In the genomic region with DNA sequence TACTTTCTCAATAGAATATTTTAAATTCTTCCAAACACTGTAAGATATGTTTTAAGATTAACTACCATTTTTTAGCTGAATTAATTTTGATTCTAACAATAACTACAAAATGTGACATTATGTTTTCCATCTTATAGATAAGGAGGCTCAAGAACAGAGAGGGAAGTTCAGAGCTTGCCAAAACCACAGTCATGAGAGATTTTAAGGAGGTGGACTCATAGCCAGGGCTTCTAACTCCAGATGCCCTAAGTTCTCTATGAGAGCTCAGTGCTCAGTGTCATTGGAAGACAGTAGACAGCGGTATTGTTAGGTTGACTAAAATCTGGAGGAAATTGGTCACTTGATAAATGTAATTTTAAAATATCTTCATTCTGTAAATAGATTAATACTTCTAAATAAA, we compare ENCODE assay signal across 29 cellular contexts.
"Had no signal": no experiment of that assay in that cellular context is flagged by ENCODE, and none has a peak within 500 bp of the region (broad histone marks: within the 10 kb centered on the region; RNA-seq: fewer than 3 reads in every experiment).

No MANE protein-coding gene starts in this region.

- H3K79me2 ChIP-seq: hepatocyte had no signal

- H3K27me3 Mint-ChIP-seq: stimulated activated naive B cell treated with anti-CD40 and anti-IgM and Interleukin-4, amounts not matched to agents 10 μg/mL and 1 μg/mL and 100 μg/mL, for 72 hours had no signal

- H3K27me3 ChIP-seq: hepatocyte, left lung, pancreas, stomach, testis, thyroid gland, transverse colon, upper lobe of left lung had no signal

- H3K4me1 Mint-ChIP-seq: naive thymus-derived CD8-positive, alpha-beta T cell; nephron; neural crest cell had no signal

- H3K36me3 Mint-ChIP-seq: stimulated activated naive B cell treated with anti-CD40 and anti-IgM and Interleukin-4, amounts not matched to agents 10 μg/mL and 1 μg/mL and 100 μg/mL, for 72 hours had no signal

- H3K4me3 ChIP-seq: hepatocyte, left lung, lower lobe of right lung, pancreas, prostate gland, skin epidermis, stomach, testis, thyroid gland, transverse colon, upper lobe of left lung had no signal

- H2AFZ ChIP-seq: hepatocyte had no signal

- H3K27ac Mint-ChIP-seq: naive thymus-derived CD8-positive, alpha-beta T cell; nephron; stimulated activated naive B cell treated with anti-CD40 and anti-IgM and Interleukin-4, amounts not matched to agents 10 μg/mL and 1 μg/mL and 100 μg/mL, for 72 hours had no signal

- H3K9me3 Mint-ChIP-seq: nephron; stimulated activated naive B cell treated with anti-CD40 and anti-IgM and Interleukin-4, amounts not matched to agents 10 μg/mL and 1 μg/mL and 100 μg/mL, for 72 hours had no signal

- H3K4me3 Mint-ChIP-seq: naive thymus-derived CD8-positive, alpha-beta T cell; nephron; neural crest cell; stimulated activated naive B cell treated with anti-CD40 and anti-IgM and Interleukin-4, amounts not matched to agents 10 μg/mL and 1 μg/mL and 100 μg/mL, for 72 hours had no signal

- H3K36me3 ChIP-seq: left lung, lower lobe of right lung, pancreas, prostate gland, stomach, thyroid gland, transverse colon, upper lobe of left lung had no signal

- ATAC-seq: left colon; left lung; lower lobe of right lung; naive thymus-derived CD8-positive, alpha-beta T cell; pancreas; right cardiac atrium; sciatic nerve; stimulated activated naive B cell treated with anti-CD40 and anti-IgM and Interleukin-4, amounts not matched to agents 10 μg/mL and 1 μg/mL and 100 μg/mL, for 72 hours; stimulated activated naive CD8-positive, alpha-beta T cell treated with anti-CD3 and anti-CD28 coated beads, Interleukin-15, Interleukin-2, amounts not matched to agents 100 U/mL and 50 U/mL, for 24 hours had no signal

- H3K9me3 ChIP-seq: lower lobe of right lung, pancreas, prostate gland, stomach, testis, thyroid gland, transverse colon, upper lobe of left lung had no signal

- H3K4me1 ChIP-seq: left lung, lower lobe of right lung, pancreas, prostate gland, stomach, testis, transverse colon, upper lobe of left lung had no signal

- H3K27ac ChIP-seq: hepatocyte, left lung, lower lobe of right lung, pancreas, prostate gland, skin epidermis, stomach, testis, thyroid gland, transverse colon, upper lobe of left lung had no signal

- DNase-seq: kidney; left colon; left lung; lower lobe of right lung; mammary epithelial cell; mesenchymal stem cell; naive thymus-derived CD8-positive, alpha-beta T cell; nucleus accumbens; pancreas; posterior cingulate gyrus; retina; right cardiac atrium; stimulated activated CD4-positive, alpha-beta T cell treated with anti-CD3 and anti-CD28 coated beads, Interleukin-12 subunit alpha, Interleukin-12 subunit beta, amount 100 ng/mL, for 4 hours; stimulated activated CD4-positive, alpha-beta T cell treated with anti-CD3 and anti-CD28 coated beads, Interleukin-15, amount 100 ng/mL, for 24 hours; stimulated activated CD4-positive, alpha-beta T cell treated with anti-CD3 and anti-CD28 coated beads, Interleukin-2, amount 100 ng/mL, for 24 hours; stimulated activated CD4-positive, alpha-beta T cell treated with anti-CD3 and anti-CD28 coated beads, Interleukin-4, amount 100 ng/mL, for 1 hour; stimulated activated naive B cell treated with anti-CD40 and anti-IgM and Interleukin-4, amounts not matched to agents 10 μg/mL and 1 μg/mL and 100 μg/mL, for 72 hours; stimulated activated naive CD8-positive, alpha-beta T cell treated with anti-CD3 and anti-CD28 coated beads, Interleukin-15, Interleukin-2, amounts not matched to agents 100 U/mL and 50 U/mL, for 24 hours; stomach; testis; thyroid gland; transverse colon had no signal

- FAIRE-seq: kidney, pancreas had no signal

- H3K4me2 ChIP-seq: hepatocyte had no signal
